ENCODE assay signal across 8 cellular contexts in the genomic region with DNA sequence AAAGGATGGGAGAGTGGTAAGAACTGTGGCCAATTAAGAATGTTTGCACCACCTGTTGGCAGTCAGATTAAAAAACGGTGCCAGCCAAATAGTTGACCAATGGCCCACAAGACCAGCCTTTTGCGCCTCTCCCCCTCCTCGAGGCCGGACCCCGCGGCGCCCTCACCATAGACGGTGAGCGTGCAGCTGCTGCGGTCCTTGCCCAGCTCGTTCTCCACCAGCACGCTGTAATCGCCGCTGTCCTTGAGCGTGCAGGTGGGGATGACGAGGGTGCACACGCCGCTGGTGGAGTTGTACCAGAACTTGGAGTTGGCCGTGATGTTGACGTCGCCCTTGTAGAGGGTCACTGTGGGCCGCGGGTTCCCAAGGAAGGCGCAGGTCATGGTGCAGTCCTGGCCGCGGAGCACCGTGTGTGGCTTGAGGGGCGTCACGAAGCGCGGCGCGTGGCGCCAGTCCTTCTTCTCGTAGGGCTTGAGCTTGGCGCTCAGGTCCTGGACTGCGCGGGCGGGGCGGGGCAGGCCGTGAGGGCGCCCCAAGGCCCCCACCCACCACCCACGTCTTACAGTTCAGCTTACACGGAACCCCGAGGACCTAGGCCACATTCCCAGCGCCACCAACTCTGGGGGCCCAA. TPM values are rescaled to one million over a fixed set of nuclear protein-coding genes. Genes with fewer than 3 reads are reported as not detected.
DNase-seq lines count a peak whose midpoint lies in the region; ATAC-seq and TF ChIP-seq lines count a peak whose summit lies in the region.

No MANE protein-coding gene starts in this region.

- no peak overlapping the region for H3K9ac ChIP-seq in MM.1S (ENCODE audit: low read length)

- H3K4me3 ChIP-seq in Peyer's patch, result peak overlapping the region; percentile 50 to 59 (median 53)
- peak overlapping the region; percentile 25 to 88 (median 62) for H3K4me3 ChIP-seq in dorsolateral prefrontal cortex
- peak overlapping the region; percentile 22 for H3K4me3 ChIP-seq in mononuclear cell (ENCODE audit: low read length)
- H3K4me3 ChIP-seq in aorta (ENCODE audit: low read length in 2 of 2), result peak overlapping the region; percentile 24 to 38
- no peak overlapping the region for H3K4me3 ChIP-seq in MM.1S (ENCODE audit: low read length)

- H3K9me3 ChIP-seq in Peyer's patch, result no peaks in the 10 kb centered on the region
- no peaks in the 10 kb centered on the region for H3K9me3 ChIP-seq in mononuclear cell (ENCODE audit: low read depth, low read length)
- H3K9me3 ChIP-seq in aorta (ENCODE audit: control insufficient read depth, low read length), result no peaks in the 10 kb centered on the region
- no peaks in the 10 kb centered on the region for H3K9me3 ChIP-seq in MM.1S (replicated peaks; ENCODE audit: insufficient read depth, low read length)

- H3K36me3 ChIP-seq in Peyer's patch (no peaks in the 10 kb centered on the region), aorta (ENCODE audit: control insufficient read depth in 1 of 2, insufficient read depth in 2 of 2, low read length in 1 of 2) (no peaks in the 10 kb centered on the region), MM.1S (replicated peaks; ENCODE audit: insufficient read depth, low read length) (no peaks in the 10 kb centered on the region)

- intact Hi-C loops in dorsolateral prefrontal cortex (cut with DNase I) (no loop called here), aorta (cut with DNase I) (no loop called here)

- H3K79me2 ChIP-seq in MM.1S (ENCODE audit: low read length), result no peaks in the 10 kb centered on the region

- H3K27ac ChIP-seq in Peyer's patch (peak overlapping the region; percentile 64 to 75 (median 68)), dorsolateral prefrontal cortex (peak overlapping the region in 51 of 59 donors; percentile 5 to 84 (median 63)), aorta (ENCODE audit: low read depth in 1 of 2, low read length in 2 of 2) (no peak overlapping the region), MM.1S (ENCODE audit: low read length) (no peak overlapping the region)

- TF ChIP-seq CTCF in Peyer's patch (IDR thresholded peaks at IDR 0.05) (no peak), dorsolateral prefrontal cortex (IDR thresholded peaks at IDR 0.05 in 54 of 56, conservative IDR thresholded peaks at IDR 0.05 in 2 of 56; ENCODE audit: low read depth in 1 of 56, partially characterized antibody in 56 of 56) (no peak), MM.1S (IDR thresholded peaks at IDR 0.05; ENCODE audit: low read length) (no peak)

- no peaks in the 10 kb centered on the region for H3K9me2 ChIP-seq in MM.1S (replicated peaks; ENCODE audit: insufficient read depth, low read length)

- peak; percentile 42 for DNase-seq in CD1c-positive myeloid dendritic cell (ENCODE audit: extremely low spot score)
- DNase-seq in Peyer's patch, result peak; percentile 21 to 62 (median 60)
- no peak for DNase-seq in dorsolateral prefrontal cortex
- peak; percentile 62 to 84 for DNase-seq in aorta
- no peak for DNase-seq in MM.1S

- H3K27me3 ChIP-seq in Peyer's patch (no peaks in the 10 kb centered on the region), dorsolateral prefrontal cortex (peaks cover 0 to 8% (median 0%) of the 10 kb centered on the region in 45 donors), mononuclear cell (ENCODE audit: insufficient read depth, low read length) (peaks cover 18% of the 10 kb centered on the region), aorta (ENCODE audit: control insufficient read depth in 1 of 2, insufficient read depth in 2 of 2, low read length in 1 of 2) (no peaks in the 10 kb centered on the region), MM.1S (replicated peaks; ENCODE audit: insufficient read depth, low read length) (peaks cover 20% of the 10 kb centered on the region)

- no peak overlapping the region for H2AFZ ChIP-seq in MM.1S (ENCODE audit: low read length)

- H4K20me1 ChIP-seq in MM.1S (ENCODE audit: insufficient read depth, low read length), result no peaks in the 10 kb centered on the region

- ATAC-seq in aorta (ENCODE audit: low FRiP score) (peak; percentile 77), HG03469 (IDR thresholded peaks at IDR 0.05; ENCODE audit: unreplicated experiment) (no peak), HG03045 (IDR thresholded peaks at IDR 0.05; ENCODE audit: unreplicated experiment) (no peak)

- no peak for TF ChIP-seq POLR2A in Peyer's patch (IDR thresholded peaks at IDR 0.05)

- H3F3A ChIP-seq in MM.1S (ENCODE audit: insufficient read depth, low read length), result no peaks in the 10 kb centered on the region

- H3K4me1 ChIP-seq in Peyer's patch (peaks cover 3 to 19% (median 7%) of the 10 kb centered on the region in 4 donors), mononuclear cell (ENCODE audit: insufficient read depth, low read length) (peaks cover 15% of the 10 kb centered on the region), aorta (ENCODE audit: control insufficient read depth in 1 of 2, insufficient read depth in 2 of 2, low read length in 2 of 2) (no peaks in the 10 kb centered on the region), MM.1S (ENCODE audit: low read length) (no peaks in the 10 kb centered on the region)

- 1 to 3% methylated on average over 36 to 46 of the region's 46 CpGs for WGBS in aorta, 2 donors

- H3K4me2 ChIP-seq in MM.1S (ENCODE audit: low read depth, low read length), result no peak overlapping the region

RNA-seq across cellular contexts. Expression of gene TMEM86A, which starts 7.2 kb away (rescaled TPM):
- total RNA-seq in Peyer's patch (1 to 10 TPM in 2 of 4 donors, under 1 TPM in 1, not detected in 1; 0.53 to 4.4 (median 1.9) TPM), dorsolateral prefrontal cortex (10 to 100 TPM in 69 of 120 experiments, 1 to 10 TPM in 51; 4.9 to 18.5 (median 10.7) TPM), mononuclear cell (4.2 TPM), aorta (1 to 10 TPM; 4.4 to 8.4 TPM)
- polyA plus RNA-seq in aorta, result 1 to 10 TPM; 1.1 to 2.0 TPM

RNA-seq across cellular contexts. Expression of gene IGSF22, which starts 20.2 kb away (rescaled TPM):
- not detected for total RNA-seq in Peyer's patch
- 1 to 10 TPM in 106 of 120 experiments, under 1 TPM in 14; 0.46 to 6.3 (median 2.3) TPM for total RNA-seq in dorsolateral prefrontal cortex
- total RNA-seq in mononuclear cell, result 0.10 TPM
- under 1 TPM; 0.30 to 0.58 TPM for total RNA-seq in aorta
- not detected for polyA plus RNA-seq in aorta

Comparison
In these comparisons a context has a peak if more than half of its experiments do, and no peak if none do; other contexts are left out.
1. DNase-seq: peak in CD1c-positive myeloid dendritic cell (single experiment), Peyer's patch (3 of 3) and aorta (2 of 2); none in dorsolateral prefrontal cortex (0 of 10) and MM.1S (single experiment).
2. H3K27ac ChIP-seq: peak in Peyer's patch (4 of 4) and dorsolateral prefrontal cortex (51 of 59); none in aorta (0 of 2) and MM.1S (single experiment).